25 cellular contexts compared by ENCODE assay signal in the genomic region with DNA sequence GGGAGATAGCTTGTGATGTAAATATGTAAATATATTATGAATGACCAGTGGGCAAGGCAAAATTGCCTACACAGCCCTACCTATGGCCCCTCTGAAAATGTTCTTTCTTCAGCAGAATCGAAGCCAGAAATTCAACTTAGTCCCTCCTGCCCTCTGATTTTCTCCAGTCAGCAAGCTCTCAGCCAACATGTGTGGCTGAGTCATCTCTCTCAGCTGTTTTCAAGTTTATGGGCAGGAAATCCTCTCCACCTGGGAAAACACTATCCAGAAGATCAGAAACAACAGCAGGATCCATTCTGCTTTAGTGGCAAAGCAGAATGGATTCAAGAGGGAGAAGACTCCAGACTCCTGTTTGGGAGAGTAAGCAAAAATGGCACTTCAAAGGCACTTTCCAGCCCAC. TPM values are rescaled to one million over a fixed set of nuclear protein-coding genes. Genes with fewer than 3 reads are reported as not detected.
A peak's percentile ranks its signal among the peaks of the same experiment; 100 is the strongest.
DNase-seq lines count a peak whose midpoint lies in the region; ATAC-seq and TF ChIP-seq lines count a peak whose summit lies in the region.
"Had no signal": no experiment of that assay in that cellular context is flagged by ENCODE, and none has a peak within 500 bp of the region (broad histone marks: within the 10 kb centered on the region; RNA-seq: fewer than 3 reads in every experiment).

No MANE protein-coding gene starts in this region.

- no peak for TF ChIP-seq POLR2A in Peyer's patch (IDR thresholded peaks at IDR 0.05)

- no peak overlapping the region for H3K4me3 ChIP-seq in Peyer's patch
- H3K4me3 ChIP-seq in GM23338 = no peak overlapping the region
- H3K4me3 ChIP-seq: ascending aorta, dorsolateral prefrontal cortex, esophagus squamous epithelium, K562, right lobe of liver had no signal

- no peaks in the 10 kb centered on the region for H3K27me3 ChIP-seq in Peyer's patch
- H3K27me3 ChIP-seq in GM23338 (ENCODE audit: insufficient read depth) = no peaks in the 10 kb centered on the region
- H3K27me3 ChIP-seq: ascending aorta, dorsolateral prefrontal cortex, esophagus squamous epithelium, right lobe of liver had no signal

- H3K4me3 Mint-ChIP-seq in HFFc6 = peak overlapping the region; percentile 16; the same call in 1 of the 2 replicates
- H3K4me3 Mint-ChIP-seq in endothelial cell (ENCODE audit: unreplicated experiment) = peak overlapping the region; percentile 70
- no peak overlapping the region for H3K4me3 Mint-ChIP-seq in progenitor cell of endocrine pancreas (ENCODE audit: low read depth)
- no peak overlapping the region for H3K4me3 Mint-ChIP-seq in GM23338
- H3K4me3 Mint-ChIP-seq: activated CD4-positive, alpha-beta T cell treated with anti-CD3 and anti-CD28 coated beads, Interleukin-2, amount 10 ng/mL, durations not matched to agents 7 days and 5 days; activated naive CD4-positive, alpha-beta T cell treated with anti-CD3 and anti-CD28 coated beads for 36 hours had no signal

- peaks cover 4% of the 10 kb centered on the region for H3K27me3 Mint-ChIP-seq in HFFc6 (ENCODE audit: insufficient read depth)
- peaks cover 2% of the 10 kb centered on the region for H3K27me3 Mint-ChIP-seq in endothelial cell (ENCODE audit: unreplicated experiment)
- H3K27me3 Mint-ChIP-seq in progenitor cell of endocrine pancreas = no peaks in the 10 kb centered on the region
- H3K27me3 Mint-ChIP-seq in GM23338 (ENCODE audit: insufficient read depth, low read depth, poor library complexity) = peaks cover 2% of the 10 kb centered on the region
- H3K27me3 Mint-ChIP-seq: activated CD4-positive, alpha-beta T cell treated with anti-CD3 and anti-CD28 coated beads, Interleukin-2, amount 10 ng/mL, durations not matched to agents 7 days and 5 days had no signal

- H3K79me2 ChIP-seq in GM23338 (replicated peaks; ENCODE audit: insufficient read depth) = peaks cover 3% of the 10 kb centered on the region; the same call in 1 of the 2 replicates

- no peaks in the 10 kb centered on the region for H4K20me1 ChIP-seq in GM23338 (replicated peaks; ENCODE audit: insufficient read depth)

- H3K36me3 Mint-ChIP-seq in HFFc6 (ENCODE audit: low read depth) (peaks cover 84% of the 10 kb centered on the region), endothelial cell (ENCODE audit: low read depth, unreplicated experiment) (peaks cover 74% of the 10 kb centered on the region), progenitor cell of endocrine pancreas (ENCODE audit: insufficient read depth) (peaks cover 68% of the 10 kb centered on the region), GM23338 (ENCODE audit: low read depth) (peaks cover 88% of the 10 kb centered on the region)

- DNase-seq in AG08395 (ENCODE audit: low spot score) (peak; percentile 9), HFFc6 (peak; percentile 4), endothelial cell (ENCODE audit: low spot score) (no peak), progenitor cell of endocrine pancreas (ENCODE audit: low spot score, unreplicated experiment) (no peak), NCI-H1092 treated with DMSO at 0.1 percent for 48 hours (lab: John Stamatoyannopoulos, UW) (no peak), Peyer's patch (no peak), GM23338 (ENCODE audit: low spot score) (no peak)
- DNase-seq: activated CD4-positive, alpha-beta T cell treated with anti-CD3 and anti-CD28 coated beads, Interleukin-2, amount 10 ng/mL, durations not matched to agents 7 days and 5 days; activated naive CD4-positive, alpha-beta T cell treated with anti-CD3 and anti-CD28 coated beads for 36 hours; activated T-cell treated with anti-CD3 and anti-CD28 coated beads for 4 hours; dorsolateral prefrontal cortex; esophagus squamous epithelium; GOT3; midbrain; NCI-H2081 treated with DMSO at 0.1 percent for 48 hours; NCI-H526 treated with DMSO at 0.1 percent for 48 hours; PC-3; right lobe of liver; stimulated activated CD4-positive, alpha-beta T cell treated with anti-CD3 and anti-CD28 coated beads, Interleukin-4, amount 100 ng/mL, for 1 hour; substantia nigra; T1000 had no signal

- H3K9me3 ChIP-seq in Peyer's patch = peaks cover 0 to 45% (median 4%) of the 10 kb centered on the region in 4 donors

- no peaks in the 10 kb centered on the region for H3F3A ChIP-seq in GM23338 (replicated peaks; ENCODE audit: low read depth)

- no peak for TF ChIP-seq CTCF in HFFc6 (IDR thresholded peaks at IDR 0.05)
- TF ChIP-seq CTCF in endothelial cell (IDR thresholded peaks at IDR 0.05; ENCODE audit: unreplicated experiment) = no peak
- no peak for TF ChIP-seq CTCF in progenitor cell of endocrine pancreas (IDR thresholded peaks at IDR 0.05; ENCODE audit: unreplicated experiment)
- no peak for TF ChIP-seq CTCF in Peyer's patch (IDR thresholded peaks at IDR 0.05)
- TF ChIP-seq CTCF in GM23338 (conservative IDR thresholded peaks at IDR 0.05; ENCODE audit: low read depth in 2 of 2) = no peak

- H3K4me2 ChIP-seq in GM23338 = no peak overlapping the region

- no peaks in the 10 kb centered on the region for H3K9me2 ChIP-seq in GM23338 (ENCODE audit: insufficient read depth)

- H3K36me3 ChIP-seq in Peyer's patch (peaks cover 0 to 63% (median 0%) of the 10 kb centered on the region in 3 donors), GM23338 (ENCODE audit: insufficient read depth) (peaks cover 32% of the 10 kb centered on the region; the same call in 1 of the 2 replicates)

- no peak overlapping the region for H3K27ac ChIP-seq in Peyer's patch
- H3K27ac ChIP-seq in GM23338 (ENCODE audit: low read depth) = no peak overlapping the region
- H3K27ac ChIP-seq: ascending aorta, dorsolateral prefrontal cortex, right lobe of liver had no signal

- ATAC-seq in GM19324 (IDR thresholded peaks at IDR 0.05; ENCODE audit: low FRiP score, unreplicated experiment) (no peak), GM23338 (no peak)
- ATAC-seq: PC-3, right lobe of liver, SK-N-SH treated with all-trans-retinoic acid at 6 μM for 48 hours had no signal

- H3K4me1 Mint-ChIP-seq in HFFc6 (ENCODE audit: low read depth) (peaks cover 8% of the 10 kb centered on the region; the same call in 1 of the 2 replicates), endothelial cell (ENCODE audit: unreplicated experiment) (peaks cover 14% of the 10 kb centered on the region), progenitor cell of endocrine pancreas (ENCODE audit: low read depth) (peaks cover 1% of the 10 kb centered on the region), GM23338 (no peaks in the 10 kb centered on the region; the same call in 2 of the 3 replicates)
- H3K4me1 Mint-ChIP-seq: activated CD4-positive, alpha-beta T cell treated with anti-CD3 and anti-CD28 coated beads, Interleukin-2, amount 10 ng/mL, durations not matched to agents 7 days and 5 days had no signal

- H3K27ac Mint-ChIP-seq in HFFc6 (peak overlapping the region; percentile 44; the same call in 1 of the 2 replicates), endothelial cell (ENCODE audit: unreplicated experiment) (peak overlapping the region; percentile 93), progenitor cell of endocrine pancreas (peak overlapping the region; percentile 24), GM23338 (no peak overlapping the region)
- H3K27ac Mint-ChIP-seq: activated CD4-positive, alpha-beta T cell treated with anti-CD3 and anti-CD28 coated beads, Interleukin-2, amount 10 ng/mL, durations not matched to agents 7 days and 5 days; activated naive CD4-positive, alpha-beta T cell treated with anti-CD3 and anti-CD28 coated beads for 36 hours had no signal

- no peak overlapping the region for H2AFZ ChIP-seq in GM23338

- H3K9me3 Mint-ChIP-seq in HFFc6 (peaks cover 61% of the 10 kb centered on the region), endothelial cell (ENCODE audit: unreplicated experiment) (peaks cover 27% of the 10 kb centered on the region), progenitor cell of endocrine pancreas (ENCODE audit: low read depth) (peaks cover 32% of the 10 kb centered on the region), GM23338 (peaks cover 57% of the 10 kb centered on the region)

- H3K4me1 ChIP-seq in Peyer's patch (no peaks in the 10 kb centered on the region), GM23338 (ENCODE audit: insufficient read depth) (no peaks in the 10 kb centered on the region)
- H3K4me1 ChIP-seq: ascending aorta, esophagus squamous epithelium, right lobe of liver had no signal

TF ChIP-seq in GM23338, 12 proteins besides CTCF, POLR2A, EP300 and RAD21:
- no peak for TF ChIP-seq STAT1 (IDR thresholded peaks at IDR 0.05; ENCODE audit: unreplicated experiment)
- no peak for TF ChIP-seq EZH2phosphoT487 (IDR thresholded peaks at IDR 0.05; ENCODE audit: unreplicated experiment)
- TF ChIP-seq, protein P1, sequence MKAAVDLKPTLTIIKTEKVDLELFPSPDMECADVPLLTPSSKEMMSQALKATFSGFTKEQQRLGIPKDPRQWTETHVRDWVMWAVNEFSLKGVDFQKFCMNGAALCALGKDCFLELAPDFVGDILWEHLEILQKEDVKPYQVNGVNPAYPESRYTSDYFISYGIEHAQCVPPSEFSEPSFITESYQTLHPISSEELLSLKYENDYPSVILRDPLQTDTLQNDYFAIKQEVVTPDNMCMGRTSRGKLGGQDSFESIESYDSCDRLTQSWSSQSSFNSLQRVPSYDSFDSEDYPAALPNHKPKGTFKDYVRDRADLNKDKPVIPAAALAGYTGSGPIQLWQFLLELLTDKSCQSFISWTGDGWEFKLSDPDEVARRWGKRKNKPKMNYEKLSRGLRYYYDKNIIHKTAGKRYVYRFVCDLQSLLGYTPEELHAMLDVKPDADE (IDR thresholded peaks at IDR 0.05) = no peak

RNA-seq across cellular contexts. Expression of a gene that starts 8.9 kb away (rescaled TPM):
- total RNA-seq in HFFc6 (2021; fragmentation: NEBNext Ultra II Directional; extraction: Animal tissue kit (Norgen Biotek cat#: 25700)) = 1 to 10 TPM; 2.6 to 3.7 (median 3.0) TPM
- 4.9 TPM for total RNA-seq in endothelial cell (ENCODE audit: unreplicated experiment)
- total RNA-seq in progenitor cell of endocrine pancreas = 7.9 and 9.3 TPM in 2 replicates
- 10 to 100 TPM in 1 of 4 donors, 1 to 10 TPM in 3; 3.0 to 14.0 (median 5.7) TPM for total RNA-seq in Peyer's patch
- total RNA-seq in GM23338 (2014; rRNA removed; shearing (Covaris generic)) = 4.0 and 7.9 TPM in 2 replicates
- 0.97 and 1.5 TPM in 2 replicates for polyA plus RNA-seq in GM23338 (2016; fragmentation: Nextera tagmentation; extraction: Ambion mirVana)

Comparison
In these comparisons a context has a peak if more than half of its experiments do, and no peak if none do; other contexts are left out.
1. DNase-seq: peak in AG08395 (single experiment) and HFFc6 (single experiment); none in endothelial cell (single experiment), progenitor cell of endocrine pancreas (single experiment), NCI-H1092 treated with DMSO at 0.1 percent for 48 hours (single experiment), Peyer's patch (0 of 3) and GM23338 (single experiment).
2. H3K4me3 Mint-ChIP-seq: peak in HFFc6 (single experiment) and endothelial cell (single experiment); none in progenitor cell of endocrine pancreas (single experiment) and GM23338 (single experiment).